ENCODE assay signal across 11 cellular contexts in the genomic region with DNA sequence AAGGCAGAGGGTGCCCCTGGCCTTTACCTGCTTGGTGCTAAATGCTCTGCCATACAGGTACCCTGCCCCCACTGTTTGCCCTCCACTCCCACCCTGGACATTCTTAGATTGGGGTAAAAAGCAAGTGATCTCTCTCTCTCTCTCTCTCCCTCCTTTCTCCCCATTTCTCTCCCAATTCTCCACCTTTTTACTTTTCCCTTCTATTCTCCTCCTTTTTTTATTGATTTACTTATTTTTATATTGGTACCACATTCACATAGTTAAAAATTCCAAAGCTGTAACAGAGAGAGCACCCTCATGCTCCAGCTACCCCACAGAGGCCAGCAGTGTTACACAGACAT. TPM values are rescaled to one million over a fixed set of nuclear protein-coding genes. Genes with fewer than 3 reads are reported as not detected.
DNase-seq lines count a peak whose midpoint lies in the region; ATAC-seq and TF ChIP-seq lines count a peak whose summit lies in the region.
"Had no signal": no experiment of that assay in that cellular context is flagged by ENCODE, and none has a peak within 500 bp of the region (broad histone marks: within the 10 kb centered on the region; RNA-seq: fewer than 3 reads in every experiment).

No MANE protein-coding gene starts in this region.

- H2AK5ac ChIP-seq in IMR-90 (ENCODE audit: low read depth, low read length): no peak overlapping the region

- TF ChIP-seq CTCF in Calu3 (IDR thresholded peaks at IDR 0.05; ENCODE audit: unreplicated experiment) (no peak), IMR-90 (conservative IDR thresholded peaks at IDR 0.05; ENCODE audit: low read depth, low read length) (no peak), chondrocyte (IDR thresholded peaks at IDR 0.05) (no peak), neural progenitor cell (IDR thresholded peaks at IDR 0.05) (no peak)

- H3K14ac ChIP-seq in IMR-90 (replicated peaks; ENCODE audit: low read depth, low read length): no peak overlapping the region

- H3F3A ChIP-seq in neural progenitor cell (ENCODE audit: low read depth): peaks cover 17% of the 10 kb centered on the region

- no peak overlapping the region for H3K56ac ChIP-seq in IMR-90 (ENCODE audit: extremely low read depth, insufficient read depth, low read length)

- H3K4me3 ChIP-seq in IMR-90 (ENCODE audit: insufficient read depth, low read depth, low read length) (no peak overlapping the region), neural progenitor cell (no peak overlapping the region)
- H3K4me3 ChIP-seq: mucosa of descending colon, right atrium auricular region had no signal

- H3K27ac Mint-ChIP-seq in Calu3 (ENCODE audit: unreplicated experiment) (peak overlapping the region; percentile 18), chondrocyte (ENCODE audit: unreplicated experiment) (peak overlapping the region; percentile 71), neural progenitor cell (peak overlapping the region; percentile 37)

- H3K4ac ChIP-seq in IMR-90 (ENCODE audit: low read depth, low read length): no peak overlapping the region; the same call in 1 of the 2 replicates

- H3K9me3 Mint-ChIP-seq in Calu3 (ENCODE audit: low read depth, unreplicated experiment) (no peaks in the 10 kb centered on the region), chondrocyte (ENCODE audit: low read depth) (no peaks in the 10 kb centered on the region), neural progenitor cell (no peaks in the 10 kb centered on the region)

- H3K9me3 ChIP-seq in IMR-90 (ENCODE audit: control insufficient read depth, insufficient read depth, low read length): no peaks in the 10 kb centered on the region
- no peaks in the 10 kb centered on the region for H3K9me3 ChIP-seq in neural progenitor cell (ENCODE audit: low read depth)
- H3K9me3 ChIP-seq: mucosa of descending colon, right atrium auricular region had no signal

- no peak overlapping the region for H2BK20ac ChIP-seq in IMR-90 (ENCODE audit: low read depth, low read length)

- peaks cover 2 to 37% of the 10 kb centered on the region in 2 experiments; a peak in 3 of 4 replicates for H3K79me1 ChIP-seq in IMR-90 (ENCODE audit: low read depth in 1 of 2, low read length in 2 of 2)

- TF ChIP-seq POLR2A in IMR-90 (IDR thresholded peaks at IDR 0.05; ENCODE audit: low read depth, low read length): no peak

- H3K18ac ChIP-seq in IMR-90 (ENCODE audit: low read depth, low read length): no peak overlapping the region

- H4K91ac ChIP-seq in IMR-90 (ENCODE audit: insufficient read depth, low read depth, low read length): no peak overlapping the region

- BruUV-seq in Calu3 (replicated peaks; lab: Mats Ljungman, UMichigan) (no TSS peak), IMR-90 (replicated peaks; lab: Mats Ljungman, UMichigan) (no TSS peak)

- H2BK5ac ChIP-seq in IMR-90 (ENCODE audit: low read depth, low read length, poor library complexity, severe bottlenecking): no peak overlapping the region

- H3K27ac ChIP-seq in IMR-90 (ENCODE audit: insufficient read depth, low read length) (no peak overlapping the region), neural progenitor cell (no peak overlapping the region)
- H3K27ac ChIP-seq: right atrium auricular region had no signal

- in situ Hi-C loops in IMR-90 (cut with MboI; ENCODE audit: low sequenced_read_pairs): no loop called here

- H3K4me1 ChIP-seq in IMR-90 (ENCODE audit: control insufficient read depth, insufficient read depth, low read length) (peaks cover 23% of the 10 kb centered on the region), neural progenitor cell (peaks cover 3% of the 10 kb centered on the region)

- no peak overlapping the region for H2BK15ac ChIP-seq in IMR-90 (ENCODE audit: low read depth, low read length)

- no peaks in the 10 kb centered on the region for H3K9me1 ChIP-seq in IMR-90 (ENCODE audit: insufficient read depth, low read length)

- H3K36me3 ChIP-seq in IMR-90 (ENCODE audit: control insufficient read depth, insufficient read depth, low read length) (peaks cover 32% of the 10 kb centered on the region), neural progenitor cell (no peaks in the 10 kb centered on the region)

- H3K27me3 ChIP-seq in IMR-90 (ENCODE audit: control insufficient read depth, insufficient read depth, low read length): no peaks in the 10 kb centered on the region
- no peaks in the 10 kb centered on the region for H3K27me3 ChIP-seq in neural progenitor cell
- H3K27me3 ChIP-seq: right atrium auricular region had no signal

- H3K79me2 ChIP-seq in neural progenitor cell (ENCODE audit: low read depth): no peaks in the 10 kb centered on the region

- H3K4me1 Mint-ChIP-seq in Calu3 (ENCODE audit: low read depth, unreplicated experiment) (peaks cover 71% of the 10 kb centered on the region), chondrocyte (ENCODE audit: low read depth) (peaks cover 43% of the 10 kb centered on the region), neural progenitor cell (peaks cover 33% of the 10 kb centered on the region)

- no peak overlapping the region for H3K23ac ChIP-seq in IMR-90 (ENCODE audit: low read depth, low read length)

- no peak overlapping the region for H2BK120ac ChIP-seq in IMR-90 (ENCODE audit: low read depth, low read length)

- POLR2A ChIA-PET in IMR-90 (lab: Charles Lee; ENCODE audit: unreplicated experiment): interaction anchor here (1.3 kb wide), 1 partner anchor 46 kb away, joined by 4 read pairs; no protein-coding TSS in a partner anchor

- H3K9ac ChIP-seq in IMR-90 (ENCODE audit: low read depth, low read length) (no peak overlapping the region), neural progenitor cell (no peak overlapping the region)

- H3K4me3 Mint-ChIP-seq in Calu3 (ENCODE audit: low read depth, unreplicated experiment) (peak overlapping the region; percentile 61), chondrocyte (ENCODE audit: unreplicated experiment) (no peak overlapping the region), neural progenitor cell (no peak overlapping the region)

- dilution Hi-C loops in IMR-90 (cut with HindIII; ENCODE audit: low sequenced_read_pairs, unreplicated experiment): no loop called here

- intact Hi-C loops in Calu3 (cut with micrococcal nuclease; ENCODE audit: unreplicated experiment): no loop called here
- intact Hi-C loops in IMR-90 (cut with micrococcal nuclease): no loop called here

- H4K8ac ChIP-seq in IMR-90 (ENCODE audit: low read depth in 2 of 2, low read length in 2 of 2): no peak overlapping the region

- H2AK9ac ChIP-seq in IMR-90 (replicated peaks; ENCODE audit: low read depth, low read length, poor library complexity): peak overlapping the region; percentile 50

- CTCF ChIA-PET in Calu3 (lab: Charles Lee): interaction anchor here (0.5 to 25.3 kb wide), 18 partner anchors 10 to 526 kb away, joined by 3 to 1048 read pairs (median 4); a partner anchor contains a TSS
- CTCF ChIA-PET in IMR-90 (lab: Yijun Ruan, JAX): interaction anchor here (4.7 kb wide), 1 partner anchor 44 kb away, joined by 71 read pairs; no protein-coding TSS in a partner anchor

- H4K20me1 ChIP-seq in IMR-90 (ENCODE audit: insufficient read depth, low read length): no peaks in the 10 kb centered on the region; the same call in 1 of the 2 replicates
- H4K20me1 ChIP-seq in neural progenitor cell (ENCODE audit: low read depth): no peaks in the 10 kb centered on the region

- peaks cover 98% of the 10 kb centered on the region for H3K36me3 Mint-ChIP-seq in Calu3 (ENCODE audit: insufficient read depth, unreplicated experiment)
- peaks cover 11% of the 10 kb centered on the region for H3K36me3 Mint-ChIP-seq in chondrocyte (ENCODE audit: low read depth)
- peaks cover 9% of the 10 kb centered on the region for H3K36me3 Mint-ChIP-seq in neural progenitor cell

- H3K27me3 Mint-ChIP-seq in Calu3 (ENCODE audit: unreplicated experiment): no peaks in the 10 kb centered on the region
- no peaks in the 10 kb centered on the region for H3K27me3 Mint-ChIP-seq in chondrocyte (ENCODE audit: low read depth)
- H3K27me3 Mint-ChIP-seq in neural progenitor cell (ENCODE audit: insufficient read depth, low read depth): peaks cover 3% of the 10 kb centered on the region

- ATAC-seq in IMR-90 (ENCODE audit: low read depth) (no peak), GM18909 (IDR thresholded peaks at IDR 0.05; ENCODE audit: poor library complexity, unreplicated experiment) (no peak)

- no peak overlapping the region for H4K5ac ChIP-seq in IMR-90 (ENCODE audit: low read depth, low read length)

- TF ChIP-seq RAD21 in IMR-90 (IDR thresholded peaks at IDR 0.05; ENCODE audit: low read length): no peak

- DNase-seq in Calu3: no peak
- no peak for DNase-seq in IMR-90
- DNase-seq in chondrocyte (ENCODE audit: low spot score): no peak
- DNase-seq in neural progenitor cell (ENCODE audit: low spot score): no peak
- DNase-seq in occipital lobe (lab: John Stamatoyannopoulos, UW): no peak
- DNase-seq in ureter (ENCODE audit: low spot score): no peak
- DNase-seq: dermis blood vessel endothelial cell, Kasumi-1 had no signal

- H3K4me2 ChIP-seq in IMR-90 (ENCODE audit: low read depth, low read length): no peak overlapping the region
- H3K4me2 ChIP-seq in neural progenitor cell: no peak overlapping the region

- H2AFZ ChIP-seq in IMR-90 (replicated peaks; ENCODE audit: low read length, poor library complexity) (no peak overlapping the region), neural progenitor cell (replicated peaks) (no peak overlapping the region)

RNA-seq across cellular contexts. Expression of a gene that starts 37.7 kb away (rescaled TPM):
- total RNA-seq in Calu3 (2022) (347 and 431 TPM in 2 replicates), IMR-90 (2012; rRNA removed) (174 and 186 TPM in 2 replicates), chondrocyte (7.7 to 73.7 TPM (median 9.0 TPM) in 3 replicates), neural progenitor cell (ENCODE audit: low replicate concordance) (80.8 and 133 TPM in 2 replicates), occipital lobe (66.9 TPM), ureter (367 TPM)
- polyA plus RNA-seq in IMR-90 (2012; rRNA removed): 148 and 156 TPM in 2 replicates
- polyA plus RNA-seq in IMR-90 (2012; cell fraction: cytosol; rRNA removed): 283 and 402 TPM in 2 replicates
- 740 and 930 TPM in 2 replicates for polyA plus RNA-seq in IMR-90 (2012; cell fraction: nucleus; rRNA removed; ENCODE audit: low replicate concordance)

RNA-seq across cellular contexts. Expression of a gene that starts 53.1 kb away (rescaled TPM):
- 342 and 378 TPM in 2 replicates for total RNA-seq in Calu3 (2022)
- total RNA-seq in IMR-90 (2012; rRNA removed): 46.7 and 53.2 TPM in 2 replicates
- 203 and 207 TPM in 2 replicates for polyA plus RNA-seq in IMR-90 (2012; rRNA removed)
- polyA plus RNA-seq in IMR-90 (2012; cell fraction: cytosol; rRNA removed): 159 and 176 TPM in 2 replicates
- 138 and 153 TPM in 2 replicates for polyA plus RNA-seq in IMR-90 (2012; cell fraction: nucleus; rRNA removed; ENCODE audit: low replicate concordance)
- total RNA-seq in chondrocyte: 228 to 277 TPM (median 269 TPM) in 3 replicates
- 46.2 and 81.5 TPM in 2 replicates for total RNA-seq in neural progenitor cell (ENCODE audit: low replicate concordance)
- total RNA-seq in occipital lobe: 27.8 TPM
- total RNA-seq in ureter: 176 TPM

Comparison
In these comparisons a context has a peak if more than half of its experiments do, and no peak if none do; other contexts are left out.
1. H3K27ac Mint-ChIP-seq: peak in every context shown above with its lines; median percentile 71 in chondrocyte; 37 in neural progenitor cell; 18 in Calu3.